In genomic region chr15:90400759-90401314, GRCh38 we compare ENCODE assay signal across 1 cellular context.
TF ChIP-seq lines count a peak whose summit lies in the region.

No MANE protein-coding gene starts in this region.

TF ChIP-seq in HepG2, 621 proteins besides CTCF, POLR2A, EP300 and RAD21 (continued from another document and continues in another):
- TF ChIP-seq ZUFSP (CRISPR knock-in tag; IDR thresholded peaks at IDR 0.05; ENCODE audit: borderline replicate concordance) (no peak), IRF1 (CRISPR knock-in tag; IDR thresholded peaks at IDR 0.05; ENCODE audit: low read depth) (no peak), GMEB2 (CRISPR knock-in tag; IDR thresholded peaks at IDR 0.05; ENCODE audit: low read depth) (no peak), ZNF331 (CRISPR knock-in tag; IDR thresholded peaks at IDR 0.05) (no peak), SKI (IDR thresholded peaks at IDR 0.05; ENCODE audit: partially characterized antibody) (no peak), PAF1 (CRISPR knock-in tag; IDR thresholded peaks at IDR 0.05) (no peak), ARID2 (CRISPR knock-in tag; IDR thresholded peaks at IDR 0.05; ENCODE audit: borderline replicate concordance) (no peak), ELF1 (CRISPR knock-in tag; IDR thresholded peaks at IDR 0.05) (peak; percentile 81), MAZ (IDR thresholded peaks at IDR 0.05; ENCODE audit: borderline replicate concordance, low read depth, low read length) (no peak), MAZ (CRISPR knock-in tag; IDR thresholded peaks at IDR 0.05; ENCODE audit: low read depth) (no peak), ZNF432 (CRISPR knock-in tag; IDR thresholded peaks at IDR 0.05; ENCODE audit: borderline replicate concordance) (no peak), RNF219 (CRISPR knock-in tag; IDR thresholded peaks at IDR 0.05) (no peak), ZNF891 (CRISPR knock-in tag; IDR thresholded peaks at IDR 0.05) (no peak), ZZZ3 (CRISPR knock-in tag; IDR thresholded peaks at IDR 0.05; ENCODE audit: borderline replicate concordance) (no peak), ZBTB10 (CRISPR knock-in tag; IDR thresholded peaks at IDR 0.05; ENCODE audit: borderline replicate concordance) (no peak), JUNB (CRISPR knock-in tag; IDR thresholded peaks at IDR 0.05; ENCODE audit: borderline replicate concordance) (no peak; the same call in 1 of the 2 replicates), NPAS2 (CRISPR knock-in tag; IDR thresholded peaks at IDR 0.05; ENCODE audit: borderline replicate concordance) (no peak), ZSCAN30 (CRISPR knock-in tag; IDR thresholded peaks at IDR 0.05) (no peak), REST (IDR thresholded peaks at IDR 0.05; ENCODE audit: borderline replicate concordance in 1 of 2, low read depth in 1 of 2, low read length in 2 of 2) (no peak), SRSF4 (IDR thresholded peaks at IDR 0.05; ENCODE audit: low read depth, low read length, poor library complexity, severe bottlenecking) (no peak), ZNF280B (CRISPR knock-in tag; IDR thresholded peaks at IDR 0.05; ENCODE audit: borderline replicate concordance) (no peak), HINFP (CRISPR knock-in tag; IDR thresholded peaks at IDR 0.05; ENCODE audit: low read depth) (no peak), ZNF598 (CRISPR knock-in tag; IDR thresholded peaks at IDR 0.05; ENCODE audit: borderline replicate concordance) (no peak), ZNF557 (CRISPR knock-in tag; IDR thresholded peaks at IDR 0.05) (no peak), HMGA1 (CRISPR knock-in tag; conservative IDR thresholded peaks at IDR 0.05) (no peak), GLI4 (CRISPR knock-in tag; IDR thresholded peaks at IDR 0.05; ENCODE audit: borderline replicate concordance) (no peak), YEATS4 (CRISPR knock-in tag; IDR thresholded peaks at IDR 0.05; ENCODE audit: borderline replicate concordance) (no peak), YY1 (IDR thresholded peaks at IDR 0.05; ENCODE audit: insufficient read depth, insufficient replicate concordance, low read depth, low read length) (no peak), ZNF234 (CRISPR knock-in tag; conservative IDR thresholded peaks at IDR 0.05) (no peak), ZMYM2 (CRISPR knock-in tag; IDR thresholded peaks at IDR 0.05) (no peak), ISX (CRISPR knock-in tag; conservative IDR thresholded peaks at IDR 0.05) (no peak), ZNF678 (CRISPR knock-in tag; IDR thresholded peaks at IDR 0.05) (no peak), AKNA (CRISPR knock-in tag; IDR thresholded peaks at IDR 0.05; ENCODE audit: borderline replicate concordance) (no peak)
